In the genomic region with DNA sequence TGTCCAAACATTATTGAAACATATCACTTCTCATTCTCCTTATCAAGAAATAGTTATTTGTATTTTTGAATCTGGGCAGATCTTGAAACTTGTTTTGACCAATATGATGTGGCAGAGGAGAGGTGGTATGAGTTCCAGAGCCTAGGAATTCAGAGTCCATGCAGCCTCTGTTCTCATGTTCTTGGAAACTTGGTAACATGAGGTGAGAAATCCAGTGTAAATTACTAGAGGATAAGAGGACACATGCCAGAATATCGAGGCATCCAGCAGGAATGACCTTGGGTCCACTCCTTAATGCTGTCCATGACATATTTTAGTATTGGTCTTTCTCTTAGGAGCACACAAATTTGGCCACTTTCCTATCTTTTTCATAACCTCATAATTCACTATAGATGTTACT, we compare ENCODE assay signal across 24 cellular contexts.
"Had no signal": no experiment of that assay in that cellular context is flagged by ENCODE, and none has a peak within 500 bp of the region (broad histone marks: within the 10 kb centered on the region; RNA-seq: fewer than 3 reads in every experiment).

No MANE protein-coding gene starts in this region.

- H3K9me3 ChIP-seq: SJSA1 had no signal

- H3K4me1 ChIP-seq: SJSA1 had no signal

- DNase-seq: MV-4-11, NCI-H1092, NCI-H1105 treated with DMSO at 0.1 percent for 48 hours, NCI-H1417 treated with DMSO at 0.1 percent for 48 hours, NCI-H146, NCI-H1694 treated with DMSO at 0.1 percent for 48 hours, NCI-H1930, NCI-H2081, NCI-H2107, NCI-H2227 treated with DMSO at 0.1 percent for 48 hours, NCI-H524, NCI-H526 treated with DMSO at 0.1 percent for 48 hours, NCI-H748 treated with DMSO at 0.1 percent for 48 hours, Right ventricle myocardium superior, RPMI8226, SIG-M5, T-cell had no signal

- H3K9ac ChIP-seq: KMS-11 had no signal

- H3K27me3 ChIP-seq: SJSA1 had no signal

- H3K27ac ChIP-seq: HL-60, KMS-11, SJSA1, SK-N-MC had no signal

- H3K4me2 ChIP-seq: KMS-11 had no signal

- ATAC-seq: K562, T-cell had no signal

- H3K4me3 ChIP-seq: K562, SJSA1, SK-N-MC had no signal

- H3K36me3 ChIP-seq: SJSA1 had no signal

- FAIRE-seq: HTR-8/SVneo, K562, RCC 7860 had no signal
